In the genomic region with DNA sequence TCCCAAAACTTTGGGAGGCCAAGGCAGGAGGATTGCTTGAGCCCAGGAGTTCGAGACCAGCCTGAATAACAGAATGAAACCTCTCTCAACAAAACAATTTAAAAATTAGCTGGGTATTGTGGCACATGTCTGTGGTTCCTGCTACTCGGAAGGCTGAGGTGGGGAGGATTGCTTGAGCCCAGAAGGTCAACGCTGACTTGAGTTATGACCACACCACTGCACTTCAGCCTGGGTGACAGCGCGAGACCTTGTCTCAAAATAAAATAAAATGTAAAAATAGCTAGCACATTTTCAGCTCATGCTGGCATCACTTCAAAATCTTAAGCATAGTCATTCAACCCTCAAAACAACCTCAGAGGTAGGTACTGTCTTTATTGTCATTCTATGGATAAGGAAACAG, we compare ENCODE assay signal across 20 cellular contexts. TPM values are rescaled to one million over a fixed set of nuclear protein-coding genes. Genes with fewer than 3 reads are reported as not detected.
DNase-seq lines count a peak whose midpoint lies in the region; ATAC-seq and TF ChIP-seq lines count a peak whose summit lies in the region.
"Had no signal": no experiment of that assay in that cellular context is flagged by ENCODE, and none has a peak within 500 bp of the region (broad histone marks: within the 10 kb centered on the region; RNA-seq: fewer than 3 reads in every experiment).

No MANE protein-coding gene starts in this region.

- peaks cover 54% of the 10 kb centered on the region for H4K20me1 ChIP-seq in DOHH2 (ENCODE audit: control insufficient read depth, insufficient read depth, low read depth, low read length)

- peaks cover 98% of the 10 kb centered on the region for H3K79me2 ChIP-seq in DOHH2 (ENCODE audit: control insufficient read depth, low read length)

- peaks cover 94% of the 10 kb centered on the region for H3K4me1 ChIP-seq in DOHH2 (ENCODE audit: control insufficient read depth, low read length)
- peaks cover 28% of the 10 kb centered on the region for H3K4me1 ChIP-seq in mucosa of descending colon (ENCODE audit: low read depth)

- H3K4me3 Mint-ChIP-seq in activated CD4-positive, alpha-beta T cell treated with anti-CD3 and anti-CD28 coated beads for 36 hours: peak overlapping the region; percentile 20
- no peak overlapping the region for H3K4me3 Mint-ChIP-seq in activated T-helper 1 cell treated with anti-CD3 and anti-CD28 coated beads, Interleukin-12 subunit alpha, Interleukin-12 subunit beta, Interleukin-2, Interleukin-4 antibody, amounts not matched to agents 30 ng/mL and 10 ng/mL and 1 ng/mL, durations not matched to agents 14 hours and 24 hours and 36 hours
- peak overlapping the region; percentile 12 to 88 (median 72) for H3K4me3 Mint-ChIP-seq in naive thymus-derived CD8-positive, alpha-beta T cell
- H3K4me3 Mint-ChIP-seq: neural crest cell had no signal

- ATAC-seq in activated CD4-positive, alpha-beta T cell treated with anti-CD3 and anti-CD28 coated beads for 36 hours: no peak
- ATAC-seq in naive thymus-derived CD8-positive, alpha-beta T cell: no peak
- no peak for ATAC-seq in mucosa of descending colon
- ATAC-seq: body of pancreas, SK-N-SH treated with all-trans-retinoic acid at 6 μM for 48 hours had no signal

- no peak overlapping the region for H3K27ac ChIP-seq in DOHH2 (ENCODE audit: low read depth, low read length)
- H3K27ac ChIP-seq: body of pancreas, C4-2B, colonic mucosa, psoas muscle had no signal

- TF ChIP-seq CTCF in DOHH2 (IDR thresholded peaks at IDR 0.05; ENCODE audit: low read depth, low read length, poor library complexity, severe bottlenecking) (no peak), mucosa of descending colon (IDR thresholded peaks at IDR 0.05) (no peak)

- H3K4me3 ChIP-seq in DOHH2 (ENCODE audit: low read length) (no peak overlapping the region), mucosa of descending colon (no peak overlapping the region)
- H3K4me3 ChIP-seq: body of pancreas, colonic mucosa, psoas muscle had no signal

- POLR2A ChIA-PET in activated CD4-positive, alpha-beta T cell treated with anti-CD3 and anti-CD28 coated beads for 36 hours (lab: Charles Lee): interaction anchor here (0.7 to 1.7 kb wide), 3 partner anchors 37 to 104 kb away, joined by 3 to 11 read pairs (median 10); no protein-coding TSS in a partner anchor
- POLR2A ChIA-PET in naive thymus-derived CD8-positive, alpha-beta T cell (lab: Charles Lee): interaction anchor here (1.0 kb wide), 1 partner anchor 11 kb away, joined by 3 read pairs; no protein-coding TSS in a partner anchor
- POLR2A ChIA-PET in HEK293T (lab: Yijun Ruan, JAX): no interaction called here

- no peaks in the 10 kb centered on the region for H3K27me3 ChIP-seq in DOHH2 (ENCODE audit: control insufficient read depth, low read length)
- H3K27me3 ChIP-seq: body of pancreas, colonic mucosa had no signal

- no peaks in the 10 kb centered on the region for H3K9me3 Mint-ChIP-seq in activated CD4-positive, alpha-beta T cell treated with anti-CD3 and anti-CD28 coated beads for 36 hours (ENCODE audit: low read depth)
- no peaks in the 10 kb centered on the region for H3K9me3 Mint-ChIP-seq in activated T-helper 1 cell treated with anti-CD3 and anti-CD28 coated beads, Interleukin-12 subunit alpha, Interleukin-12 subunit beta, Interleukin-2, Interleukin-4 antibody, amounts not matched to agents 30 ng/mL and 10 ng/mL and 1 ng/mL, durations not matched to agents 14 hours and 24 hours and 36 hours
- no peaks in the 10 kb centered on the region for H3K9me3 Mint-ChIP-seq in naive thymus-derived CD8-positive, alpha-beta T cell
- H3K9me3 Mint-ChIP-seq: neural crest cell had no signal

- H3K9me2 ChIP-seq in DOHH2 (replicated peaks; ENCODE audit: control insufficient read depth, low read length): no peaks in the 10 kb centered on the region

- peaks cover 19% of the 10 kb centered on the region for H3F3A ChIP-seq in DOHH2 (ENCODE audit: control insufficient read depth, insufficient read depth)

- H3K27me3 Mint-ChIP-seq in activated CD4-positive, alpha-beta T cell treated with anti-CD3 and anti-CD28 coated beads for 36 hours: no peaks in the 10 kb centered on the region
- H3K27me3 Mint-ChIP-seq in activated T-helper 1 cell treated with anti-CD3 and anti-CD28 coated beads, Interleukin-12 subunit alpha, Interleukin-12 subunit beta, Interleukin-2, Interleukin-4 antibody, amounts not matched to agents 30 ng/mL and 10 ng/mL and 1 ng/mL, durations not matched to agents 14 hours and 24 hours and 36 hours (ENCODE audit: insufficient read depth): no peaks in the 10 kb centered on the region
- H3K27me3 Mint-ChIP-seq in naive thymus-derived CD8-positive, alpha-beta T cell: no peaks in the 10 kb centered on the region

- peak overlapping the region; percentile 97 for H3K4me2 ChIP-seq in DOHH2 (ENCODE audit: low read length)

- H3K27ac Mint-ChIP-seq in activated CD4-positive, alpha-beta T cell treated with anti-CD3 and anti-CD28 coated beads for 36 hours: peak overlapping the region; percentile 75
- peak overlapping the region; percentile 61 for H3K27ac Mint-ChIP-seq in activated T-helper 1 cell treated with anti-CD3 and anti-CD28 coated beads, Interleukin-12 subunit alpha, Interleukin-12 subunit beta, Interleukin-2, Interleukin-4 antibody, amounts not matched to agents 30 ng/mL and 10 ng/mL and 1 ng/mL, durations not matched to agents 14 hours and 24 hours and 36 hours
- H3K27ac Mint-ChIP-seq in naive thymus-derived CD8-positive, alpha-beta T cell: peak overlapping the region in 9 of 10 donors; percentile 7 to 86 (median 47)

- H3K9me3 ChIP-seq in DOHH2 (ENCODE audit: control insufficient read depth, insufficient read depth, low read length) (no peaks in the 10 kb centered on the region), mucosa of descending colon (no peaks in the 10 kb centered on the region)
- H3K9me3 ChIP-seq: body of pancreas, colonic mucosa, psoas muscle had no signal

- peaks cover 14% of the 10 kb centered on the region for H3K36me3 Mint-ChIP-seq in activated CD4-positive, alpha-beta T cell treated with anti-CD3 and anti-CD28 coated beads for 36 hours (ENCODE audit: low read depth)
- H3K36me3 Mint-ChIP-seq in activated T-helper 1 cell treated with anti-CD3 and anti-CD28 coated beads, Interleukin-12 subunit alpha, Interleukin-12 subunit beta, Interleukin-2, Interleukin-4 antibody, amounts not matched to agents 30 ng/mL and 10 ng/mL and 1 ng/mL, durations not matched to agents 14 hours and 24 hours and 36 hours (ENCODE audit: low read depth): peaks cover 14% of the 10 kb centered on the region
- H3K36me3 Mint-ChIP-seq in naive thymus-derived CD8-positive, alpha-beta T cell: peaks cover 0 to 3% (median 0%) of the 10 kb centered on the region in 3 donors

- intact Hi-C loops in activated CD4-positive, alpha-beta T cell treated with anti-CD3 and anti-CD28 coated beads for 36 hours (cut with DNase I, micrococcal nuclease): loop anchor here (5.0 to 10.0 kb wide), 7 partner anchors 83 to 1412 kb away; partner anchors contain the start of genes PGM1 (in 1 of the 2) and RAVER2 (in 1 of the 2)
- intact Hi-C loops in activated T-helper 1 cell treated with anti-CD3 and anti-CD28 coated beads, Interleukin-12 subunit alpha, Interleukin-12 subunit beta, Interleukin-2, Interleukin-4 antibody, amounts not matched to agents 30 ng/mL and 10 ng/mL and 1 ng/mL, durations not matched to agents 14 hours and 24 hours and 36 hours (cut with micrococcal nuclease): loop anchor here (5.0 to 10.0 kb wide), 5 partner anchors 252 to 1375 kb away; partner anchors contain the start of gene PGM1
- intact Hi-C loops in mucosa of descending colon (cut with DNase I, micrococcal nuclease): no loop called here

- no peak for DNase-seq in activated CD4-positive, alpha-beta T cell treated with anti-CD3 and anti-CD28 coated beads for 36 hours
- no peak for DNase-seq in activated CD4-positive, alpha-beta T cell treated with anti-CD3 and anti-CD28 coated beads, Interleukin-2, amount 50 U/mL, for 1 hour
- DNase-seq in activated T-helper 1 cell treated with anti-CD3 and anti-CD28 coated beads, Interleukin-12 subunit alpha, Interleukin-12 subunit beta, Interleukin-2, Interleukin-4 antibody, amounts not matched to agents 30 ng/mL and 10 ng/mL and 1 ng/mL, durations not matched to agents 14 hours and 24 hours and 36 hours (ENCODE audit: low spot score): no peak
- DNase-seq in naive thymus-derived CD8-positive, alpha-beta T cell: no peak
- DNase-seq in HEK293T (ENCODE audit: extremely low spot score): no peak
- DNase-seq in mucosa of descending colon: no peak
- DNase-seq in midbrain (lab: John Stamatoyannopoulos, UW): no peak
- DNase-seq: activated CD4-positive, alpha-beta T cell treated with anti-CD3 and anti-CD28 coated beads, Interleukin-2, amount 50 U/mL, for 48 hours; activated gamma-delta T cell; body of pancreas; colonic mucosa; DMS53; hippocampal formation; NCI-H1694 treated with DMSO at 0.1 percent for 48 hours; NCI-H226; psoas muscle had no signal

- H3K4me1 Mint-ChIP-seq in activated CD4-positive, alpha-beta T cell treated with anti-CD3 and anti-CD28 coated beads for 36 hours: peaks cover 67% of the 10 kb centered on the region
- H3K4me1 Mint-ChIP-seq in activated T-helper 1 cell treated with anti-CD3 and anti-CD28 coated beads, Interleukin-12 subunit alpha, Interleukin-12 subunit beta, Interleukin-2, Interleukin-4 antibody, amounts not matched to agents 30 ng/mL and 10 ng/mL and 1 ng/mL, durations not matched to agents 14 hours and 24 hours and 36 hours (ENCODE audit: low read depth): peaks cover 70% of the 10 kb centered on the region
- peaks cover 33 to 73% (median 58%) of the 10 kb centered on the region in 4 donors for H3K4me1 Mint-ChIP-seq in naive thymus-derived CD8-positive, alpha-beta T cell

- CTCF ChIA-PET in activated CD4-positive, alpha-beta T cell treated with anti-CD3 and anti-CD28 coated beads for 36 hours (lab: Charles Lee): interaction anchor here (0.7 to 4.2 kb wide), 7 partner anchors 16 to 67 kb away, joined by 3 to 32 read pairs (median 4); no protein-coding TSS in a partner anchor
- CTCF ChIA-PET in HEK293T (lab: Yijun Ruan, JAX): no interaction called here

- H3K36me3 ChIP-seq in DOHH2 (ENCODE audit: control insufficient read depth, low read length) (peaks cover 3% of the 10 kb centered on the region; the same call in 1 of the 2 replicates), mucosa of descending colon (ENCODE audit: low read depth) (no peaks in the 10 kb centered on the region)
- H3K36me3 ChIP-seq: colonic mucosa had no signal

TF ChIP-seq in HEK293T, 16 proteins besides CTCF, POLR2A, EP300 and RAD21 (continues in another document):
- TF ChIP-seq ARNT (IDR thresholded peaks at IDR 0.05): no peak
- TF ChIP-seq SP1 (IDR thresholded peaks at IDR 0.05): no peak
- TF ChIP-seq TARDBP (IDR thresholded peaks at IDR 0.05): no peak
- TF ChIP-seq CTBP1 (IDR thresholded peaks at IDR 0.05; ENCODE audit: borderline replicate concordance): no peak

RNA-seq across cellular contexts. Expression of gene JAK1, which starts 6.4 kb away (rescaled TPM):
- total RNA-seq in activated CD4-positive, alpha-beta T cell treated with anti-CD3 and anti-CD28 coated beads for 36 hours: 100 to 1,000 TPM; 100 to 114 TPM
- 102 TPM in 2 replicates for total RNA-seq in activated T-helper 1 cell treated with anti-CD3 and anti-CD28 coated beads, Interleukin-12 subunit alpha, Interleukin-12 subunit beta, Interleukin-2, Interleukin-4 antibody, amounts not matched to agents 30 ng/mL and 10 ng/mL and 1 ng/mL, durations not matched to agents 14 hours and 24 hours and 36 hours
- 100 to 1,000 TPM; 346 to 361 TPM for total RNA-seq in naive thymus-derived CD8-positive, alpha-beta T cell
- 100 to 1,000 TPM; 162 to 244 (median 174) TPM for polyA plus RNA-seq in naive thymus-derived CD8-positive, alpha-beta T cell
- 100 to 1,000 TPM in 2 of 3 donors, 10 to 100 TPM in 1; 97.1 to 132 (median 103) TPM for total RNA-seq in mucosa of descending colon

Comparison
In these comparisons a context has a peak if more than half of its experiments do, and no peak if none do; other contexts are left out.
1. intact Hi-C loops: an anchor here in activated CD4-positive, alpha-beta T cell treated with anti-CD3 and anti-CD28 coated beads for 36 hours (5.0 to 10.0 kb wide) and activated T-helper 1 cell treated with anti-CD3 and anti-CD28 coated beads, Interleukin-12 subunit alpha, Interleukin-12 subunit beta, Interleukin-2, Interleukin-4 antibody, amounts not matched to agents 30 ng/mL and 10 ng/mL and 1 ng/mL, durations not matched to agents 14 hours and 24 hours and 36 hours (5.0 to 10.0 kb wide); none called in mucosa of descending colon.